ENCODE assay signal across 8 cellular contexts in genomic region chr6:143397229-143398222, GRCh38. TPM values are rescaled to one million over a fixed set of nuclear protein-coding genes. Genes with fewer than 3 reads are reported as not detected.
A peak's percentile ranks its signal among the peaks of the same experiment; 100 is the strongest.
DNase-seq lines count a peak whose midpoint lies in the region; ATAC-seq and TF ChIP-seq lines count a peak whose summit lies in the region.

No MANE protein-coding gene starts in this region.

- no peak overlapping the region for H3K4me3 ChIP-seq in gastrocnemius medialis

- TF ChIP-seq POLR2A in gastrocnemius medialis (IDR thresholded peaks at IDR 0.05) = no peak

- ATAC-seq in gastrocnemius medialis (peak; percentile 41 to 67), GM18498 (IDR thresholded peaks at IDR 0.05; ENCODE audit: unreplicated experiment) (no peak)

- H3K9me3 ChIP-seq in gastrocnemius medialis = no peaks in the 10 kb centered on the region

- H3K27ac ChIP-seq in gastrocnemius medialis = no peak overlapping the region

- H3K27me3 ChIP-seq in gastrocnemius medialis = peaks cover 0 to 8% (median 0%) of the 10 kb centered on the region in 3 donors

- DNase-seq in NCI-H1417 (lab: John Stamatoyannopoulos, UW) (peak in 2 of 3 experiments; percentile 39), NCI-H1417 treated with DMSO at 0.1 percent for 48 hours (lab: John Stamatoyannopoulos, UW) (no peak), T-helper 1 cell (peak in 4 of 5 donors; percentile 0 to 35 (median 11)), glomerular endothelial cell (ENCODE audit: extremely low read depth, low read depth, low spot score) (peak; percentile 44), gastrocnemius medialis (peak in 1 of 2 donors; percentile 34), retina (no peak)
- DNase-seq in activated CD4-positive, CD25-positive, alpha-beta regulatory T cell treated with anti-CD3 and anti-CD28 coated beads, Interleukin-2, amount 50 U/mL, for 72 hours = no peak

- in situ Hi-C loops in gastrocnemius medialis (cut with MboI; ENCODE audit: low sequenced_read_pairs in 4 of 4) = no loop called here

- no peak for TF ChIP-seq CTCF in gastrocnemius medialis (IDR thresholded peaks at IDR 0.05 in 4 of 5, conservative IDR thresholded peaks at IDR 0.05 in 1 of 5)

- intact Hi-C loops in gastrocnemius medialis (cut with DNase I; ENCODE audit: low total_unique reads) = no loop called here

- peaks cover 0 to 4% of the 10 kb centered on the region in 2 donors for H3K4me1 ChIP-seq in gastrocnemius medialis

- H3K36me3 ChIP-seq in gastrocnemius medialis = no peaks in the 10 kb centered on the region

RNA-seq across cellular contexts. Expression of gene ADAT2, which starts 53.0 kb away (rescaled TPM):
- 2.6 and 7.1 TPM in 2 replicates for total RNA-seq in glomerular endothelial cell
- total RNA-seq in gastrocnemius medialis = 1 to 10 TPM in 2 of 4 donors, under 1 TPM in 2; 0.16 to 4.4 (median 0.94) TPM

RNA-seq across cellular contexts. Expression of gene PEX3, which starts 53.1 kb away (rescaled TPM):
- 9.3 and 10.0 TPM in 2 replicates for total RNA-seq in glomerular endothelial cell
- total RNA-seq in gastrocnemius medialis = 10 to 100 TPM in 3 of 4 donors, 1 to 10 TPM in 1; 9.8 to 18.2 (median 12.3) TPM

Comparison
In these comparisons a context has a peak if more than half of its experiments do, and no peak if none do; other contexts are left out.
1. DNase-seq: peak in NCI-H1417 (2 of 3), T-helper 1 cell (4 of 5) and glomerular endothelial cell (single experiment); none in NCI-H1417 treated with DMSO at 0.1 percent for 48 hours (single experiment), retina (single experiment) and activated CD4-positive, CD25-positive, alpha-beta regulatory T cell treated with anti-CD3 and anti-CD28 coated beads, Interleukin-2, amount 50 U/mL, for 72 hours (single experiment).